ENCODE assay signal across 26 cellular contexts in the genomic region with DNA sequence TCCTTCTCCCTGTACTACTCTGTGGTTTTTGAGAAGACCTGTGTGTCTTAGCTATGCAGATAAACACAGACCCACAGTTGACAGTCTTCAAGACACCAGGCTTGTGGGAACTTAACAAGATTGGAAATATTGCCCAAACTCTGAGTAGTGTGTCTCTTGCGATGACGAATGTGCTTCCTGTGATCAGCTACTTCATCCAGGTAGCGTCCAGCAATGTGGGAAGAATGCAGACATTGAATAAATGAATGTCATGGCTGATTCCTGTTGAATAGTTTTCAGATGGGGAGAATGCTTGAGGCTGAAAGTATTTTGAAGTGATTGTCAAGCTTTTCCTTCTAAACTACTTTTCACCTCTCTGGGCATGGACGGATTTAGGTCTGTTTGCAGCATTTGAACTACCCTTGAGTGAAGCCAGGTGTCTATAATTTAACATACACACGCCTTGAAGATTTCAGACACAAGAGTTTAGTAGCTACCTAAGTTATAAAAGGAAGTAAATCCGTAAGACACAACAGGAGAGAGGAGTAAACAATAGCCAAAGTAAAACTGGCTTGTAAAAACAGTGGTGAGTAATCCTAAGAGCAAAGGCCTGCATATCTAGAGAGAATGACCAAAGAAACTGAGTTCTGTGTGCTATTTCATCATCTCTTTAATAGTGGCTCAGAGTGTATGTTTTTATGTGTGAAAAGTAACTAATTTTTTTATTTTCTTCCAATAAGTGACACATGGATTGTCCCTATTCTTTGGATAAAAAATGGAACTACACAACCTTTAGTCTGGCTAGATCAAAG. TPM values are rescaled to one million over a fixed set of nuclear protein-coding genes. Genes with fewer than 3 reads are reported as not detected.
A peak's percentile ranks its signal among the peaks of the same experiment; 100 is the strongest.
DNase-seq lines count a peak whose midpoint lies in the region; ATAC-seq and TF ChIP-seq lines count a peak whose summit lies in the region.
"Had no signal": no experiment of that assay in that cellular context is flagged by ENCODE, and none has a peak within 500 bp of the region (broad histone marks: within the 10 kb centered on the region; RNA-seq: fewer than 3 reads in every experiment).

No MANE protein-coding gene starts in this region.

- no peak overlapping the region for H2AK5ac ChIP-seq in mesenchymal stem cell (ENCODE audit: low read length, severe bottlenecking)

- no peaks in the 10 kb centered on the region for H3K4me1 ChIP-seq in mesenchymal stem cell (ENCODE audit: control insufficient read depth, insufficient read depth, low read depth, low read length)
- H3K4me1 ChIP-seq: body of pancreas, gastrocnemius medialis had no signal

- no peak overlapping the region for H2BK15ac ChIP-seq in mesenchymal stem cell (ENCODE audit: low read depth, poor library complexity, severe bottlenecking)

- H2BK120ac ChIP-seq in mesenchymal stem cell (ENCODE audit: low read depth, low read length), result no peak overlapping the region

- H3K18ac ChIP-seq in mesenchymal stem cell (ENCODE audit: low read depth in 1 of 2, low read length in 2 of 2), result no peak overlapping the region

- no peak overlapping the region for H2BK5ac ChIP-seq in mesenchymal stem cell (ENCODE audit: low read depth, low read length, poor library complexity, severe bottlenecking)

- no peak overlapping the region for H3K23ac ChIP-seq in mesenchymal stem cell (ENCODE audit: low read length in 2 of 2)

- H3K4me3 ChIP-seq in choroid plexus epithelial cell (ENCODE audit: low read depth, low read length), result no peak overlapping the region
- H3K4me3 ChIP-seq in mesenchymal stem cell (ENCODE audit: insufficient read depth in 1 of 2, low read depth in 1 of 2, low read length in 2 of 2), result no peak overlapping the region
- H3K4me3 ChIP-seq: body of pancreas, gastrocnemius medialis, GM23338, ovary had no signal

- no peak overlapping the region for H3K4me2 ChIP-seq in mesenchymal stem cell (ENCODE audit: low read length, poor library complexity, severe bottlenecking)
- H3K4me2 ChIP-seq: GM23338 had no signal

- no peak overlapping the region for H4K91ac ChIP-seq in mesenchymal stem cell (ENCODE audit: low read length)

- no peaks in the 10 kb centered on the region for H3K36me3 ChIP-seq in mesenchymal stem cell (ENCODE audit: control insufficient read depth in 1 of 2, insufficient read depth in 2 of 2, low read depth in 1 of 2, low read length in 2 of 2)
- H3K36me3 ChIP-seq: gastrocnemius medialis, ovary had no signal

- H3K79me1 ChIP-seq in mesenchymal stem cell (replicated peaks; ENCODE audit: low read length, poor library complexity, severe bottlenecking), result no peaks in the 10 kb centered on the region

- DNase-seq in GM03348 (ENCODE audit: low spot score), result peak; percentile 24
- peak; percentile 11 for DNase-seq in LoVo (ENCODE audit: low spot score)
- peak; percentile 67 for DNase-seq in choroid plexus epithelial cell (ENCODE audit: low read depth)
- peak; percentile 7 for DNase-seq in mesenchymal stem cell
- DNase-seq in dermis blood vessel endothelial cell, result no peak
- DNase-seq in stimulated activated CD4-positive, alpha-beta T cell treated with anti-CD3 and anti-CD28 coated beads, Interleukin-4, amount 100 ng/mL, for 1 hour, result no peak
- DNase-seq: body of pancreas; CD4-positive, CD25-positive, alpha-beta regulatory T cell; cortex of kidney; gastrocnemius medialis; GF-D8; kidney glomerular epithelial cell; mesendoderm; naive thymus-derived CD4-positive, alpha-beta T cell; NCI-H1436 treated with DMSO at 0.1 percent for 48 hours; NCI-H2171; NCI-H748 treated with DMSO at 0.1 percent for 48 hours; ovary; SHP77 had no signal

- H3K27me3 ChIP-seq in mesenchymal stem cell (ENCODE audit: control insufficient read depth in 1 of 2, insufficient read depth in 1 of 2, low read length in 2 of 2), result no peaks in the 10 kb centered on the region
- H3K27me3 ChIP-seq: body of pancreas, gastrocnemius medialis, ovary had no signal

- no peak overlapping the region for H3K4ac ChIP-seq in mesenchymal stem cell (ENCODE audit: low read depth in 1 of 2, low read length in 2 of 2)

- no peak overlapping the region for H2BK12ac ChIP-seq in mesenchymal stem cell (ENCODE audit: low read length in 2 of 2)

- no peak overlapping the region for H3K9ac ChIP-seq in mesenchymal stem cell (ENCODE audit: low read length)

- no peak overlapping the region for H2AFZ ChIP-seq in mesenchymal stem cell (ENCODE audit: low read depth, low read length)

- no peak for TF ChIP-seq CTCF in choroid plexus epithelial cell (conservative IDR thresholded peaks at IDR 0.05; ENCODE audit: low read depth, low read length)

- WGBS in mesenchymal stem cell, result 82% methylated on average over 4 of the region's 6 CpGs

- no peaks in the 10 kb centered on the region for H3K9me3 ChIP-seq in mesenchymal stem cell (ENCODE audit: control insufficient read depth, low read length)
- H3K9me3 ChIP-seq: body of pancreas, gastrocnemius medialis, ovary had no signal

- no peak overlapping the region for H3K14ac ChIP-seq in mesenchymal stem cell (ENCODE audit: low read length in 2 of 2)

- ATAC-seq in GM18907 (IDR thresholded peaks at IDR 0.05; ENCODE audit: unreplicated experiment), result no peak
- ATAC-seq in GM21717 (IDR thresholded peaks at IDR 0.05; ENCODE audit: unreplicated experiment), result no peak
- ATAC-seq: activated naive CD4-positive, alpha-beta T cell treated with anti-CD3 and anti-CD28 coated beads, Interleukin-2, amount 50 U/mL, for 72 hours; body of pancreas; gastrocnemius medialis; GM23338; naive thymus-derived CD4-positive, alpha-beta T cell; sciatic nerve; stimulated activated memory B cell treated with anti-CD40 and anti-IgM and Interleukin-4, amounts not matched to agents 10 μg/mL and 1 μg/mL and 100 μg/mL, for 72 hours had no signal

- H3K27ac ChIP-seq in mesenchymal stem cell (ENCODE audit: low read length, poor library complexity, severe bottlenecking), result no peak overlapping the region
- H3K27ac ChIP-seq: body of pancreas, gastrocnemius medialis, ovary had no signal

- H4K8ac ChIP-seq in mesenchymal stem cell (ENCODE audit: low read length), result no peak overlapping the region

RNA-seq across cellular contexts. Expression of a gene that starts 30.0 kb away (rescaled TPM):
- not detected for polyA plus RNA-seq in mesenchymal stem cell (2013, experiment 1 of 2)
- polyA plus RNA-seq in mesenchymal stem cell (2013, experiment 2 of 2), result not detected
- under 0.01 TPM in 1 of 2 replicates, not detected in the other for total RNA-seq in dermis blood vessel endothelial cell
- total RNA-seq: activated naive CD4-positive, alpha-beta T cell treated with anti-CD3 and anti-CD28 coated beads, Interleukin-2, amount 50 U/mL, for 72 hours; body of pancreas; CD4-positive, CD25-positive, alpha-beta regulatory T cell; GM23338; HT1080; naive thymus-derived CD4-positive, alpha-beta T cell; ovary; sciatic nerve had no signal
- polyA plus RNA-seq: CD4-positive, CD25-positive, alpha-beta regulatory T cell; GM23338; naive thymus-derived CD4-positive, alpha-beta T cell had no signal

RNA-seq across cellular contexts. Expression of a gene that starts 40.0 kb away (rescaled TPM):
- polyA plus RNA-seq in mesenchymal stem cell (2013, experiment 1 of 2), result 0.04 TPM
- 0.07 TPM for polyA plus RNA-seq in mesenchymal stem cell (2013, experiment 2 of 2)
- 0.17 and 0.23 TPM in 2 replicates for total RNA-seq in dermis blood vessel endothelial cell
- total RNA-seq: CD4-positive, CD25-positive, alpha-beta regulatory T cell; HT1080 had no signal
- polyA plus RNA-seq: CD4-positive, CD25-positive, alpha-beta regulatory T cell; naive thymus-derived CD4-positive, alpha-beta T cell had no signal

Comparison
In these comparisons a context has a peak if more than half of its experiments do, and no peak if none do; other contexts are left out.
1. DNase-seq: peak in GM03348 (single experiment), LoVo (single experiment), choroid plexus epithelial cell (single experiment) and mesenchymal stem cell (single experiment); none in dermis blood vessel endothelial cell (single experiment) and stimulated activated CD4-positive, alpha-beta T cell treated with anti-CD3 and anti-CD28 coated beads, Interleukin-4, amount 100 ng/mL, for 1 hour (single experiment).